Comparison of ENCODE assay signal across 17 cellular contexts in genomic region chr17:76678330-76678729, GRCh38. TPM values are rescaled to one million over a fixed set of nuclear protein-coding genes. Genes with fewer than 3 reads are reported as not detected.
A peak's percentile ranks its signal among the peaks of the same experiment; 100 is the strongest.
DNase-seq lines count a peak whose midpoint lies in the region; ATAC-seq lines count a peak whose summit lies in the region.
"Had no signal": no experiment of that assay in that cellular context is flagged by ENCODE, and none has a peak within 500 bp of the region (broad histone marks: within the 10 kb centered on the region; RNA-seq: fewer than 3 reads in every experiment).

No MANE protein-coding gene starts in this region.

- peak; percentile 70 for DNase-seq in activated CD8-positive, alpha-beta memory T cell treated with anti-CD3 and anti-CD28 coated beads for 24 hours
- no peak for DNase-seq in activated CD8-positive, alpha-beta memory T cell treated with anti-CD3 and anti-CD28 coated beads, Interleukin-2, amount 50 U/mL, for 4 hours
- peak in 24 of 34 experiments; percentile 10 to 59 (median 29) for DNase-seq in T-cell
- DNase-seq in activated naive CD8-positive, alpha-beta T cell treated with anti-CD3 and anti-CD28 coated beads, Interleukin-2, amount 10 ng/mL, durations not matched to agents 7 days and 5 days, result peak; percentile 60
- peak; percentile 36 for DNase-seq in stimulated activated CD8-positive, alpha-beta memory T cell treated with anti-CD3 and anti-CD28 coated beads, Interleukin-4, amount 100 ng/mL, for 48 hours
- no peak for DNase-seq in NCI-H1436 (lab: John Stamatoyannopoulos, UW)
- DNase-seq in NCI-H2107 treated with DMSO at 0.1 percent for 48 hours (lab: John Stamatoyannopoulos, UW; ENCODE audit: unreplicated experiment), result no peak
- DNase-seq: adrenal gland, Calu3, esophagus squamous epithelium, H9, nephron progenitor cell had no signal

- peaks cover 10 to 21% (median 14%) of the 10 kb centered on the region in 3 donors for H3K4me1 Mint-ChIP-seq in T-cell
- H3K4me1 Mint-ChIP-seq in activated naive CD8-positive, alpha-beta T cell treated with anti-CD3 and anti-CD28 coated beads, Interleukin-2, amount 10 ng/mL, durations not matched to agents 7 days and 5 days, result peaks cover 9% of the 10 kb centered on the region
- H3K4me1 Mint-ChIP-seq: WTC11 had no signal

- H3K27ac Mint-ChIP-seq in T-cell, result no peak overlapping the region
- H3K27ac Mint-ChIP-seq in activated naive CD8-positive, alpha-beta T cell treated with anti-CD3 and anti-CD28 coated beads, Interleukin-2, amount 10 ng/mL, durations not matched to agents 7 days and 5 days, result no peak overlapping the region
- H3K27ac Mint-ChIP-seq: H9, nephron progenitor cell, WTC11 had no signal

- no peaks in the 10 kb centered on the region for H3K36me3 Mint-ChIP-seq in T-cell
- H3K36me3 Mint-ChIP-seq in activated naive CD8-positive, alpha-beta T cell treated with anti-CD3 and anti-CD28 coated beads, Interleukin-2, amount 10 ng/mL, durations not matched to agents 7 days and 5 days, result peaks cover 3% of the 10 kb centered on the region

- no peak overlapping the region for H3K4me3 Mint-ChIP-seq in T-cell
- no peak overlapping the region for H3K4me3 Mint-ChIP-seq in activated naive CD8-positive, alpha-beta T cell treated with anti-CD3 and anti-CD28 coated beads, Interleukin-2, amount 10 ng/mL, durations not matched to agents 7 days and 5 days
- H3K4me3 Mint-ChIP-seq: H9, nephron progenitor cell, WTC11 had no signal

- POLR2A ChIA-PET in T-cell (lab: Charles Lee), result no interaction called here
- POLR2A ChIA-PET in activated naive CD8-positive, alpha-beta T cell treated with anti-CD3 and anti-CD28 coated beads, Interleukin-2, amount 10 ng/mL, durations not matched to agents 7 days and 5 days (lab: Charles Lee), result interaction anchor here (0.6 to 1.1 kb wide), 3 partner anchors 20 to 796 kb away, joined by 3 to 5 read pairs (median 3); no protein-coding TSS in a partner anchor

- no peaks in the 10 kb centered on the region for H3K27me3 Mint-ChIP-seq in T-cell
- no peaks in the 10 kb centered on the region for H3K27me3 Mint-ChIP-seq in activated naive CD8-positive, alpha-beta T cell treated with anti-CD3 and anti-CD28 coated beads, Interleukin-2, amount 10 ng/mL, durations not matched to agents 7 days and 5 days

- CTCF ChIA-PET in T-cell (lab: Charles Lee), result no interaction called here

- no peaks in the 10 kb centered on the region for H3K9me3 Mint-ChIP-seq in T-cell
- no peaks in the 10 kb centered on the region for H3K9me3 Mint-ChIP-seq in activated naive CD8-positive, alpha-beta T cell treated with anti-CD3 and anti-CD28 coated beads, Interleukin-2, amount 10 ng/mL, durations not matched to agents 7 days and 5 days
- H3K9me3 Mint-ChIP-seq: H9, nephron progenitor cell had no signal

- ATAC-seq in T-cell (replicated peaks in 1 of 4), result peak; percentile 73 to 90 (median 82)
- ATAC-seq in activated naive CD8-positive, alpha-beta T cell treated with anti-CD3 and anti-CD28 coated beads, Interleukin-2, amount 10 ng/mL, durations not matched to agents 7 days and 5 days (ENCODE audit: low read depth), result peak; percentile 89
- no peak for ATAC-seq in HG03442 (IDR thresholded peaks at IDR 0.05; ENCODE audit: unreplicated experiment)
- ATAC-seq: left lobe of liver, right cardiac atrium, WTC11 had no signal

RNA-seq across cellular contexts. Expression of gene MXRA7, which starts 32.4 kb away (rescaled TPM):
- total RNA-seq in T-cell, result 10 to 100 TPM in 3 of 5 donors, 1 to 10 TPM in 2; 5.9 to 14.7 (median 13.5) TPM
- total RNA-seq in activated naive CD8-positive, alpha-beta T cell treated with anti-CD3 and anti-CD28 coated beads, Interleukin-2, amount 10 ng/mL, durations not matched to agents 7 days and 5 days, result 10 to 100 TPM; 34.4 to 37.2 TPM

RNA-seq across cellular contexts. Expression of gene ST6GALNAC1, which starts 34.8 kb away (rescaled TPM):
- 10 to 100 TPM in 1 of 5 donors, 1 to 10 TPM in 4; 2.6 to 20.5 (median 6.6) TPM for total RNA-seq in T-cell
- total RNA-seq in activated naive CD8-positive, alpha-beta T cell treated with anti-CD3 and anti-CD28 coated beads, Interleukin-2, amount 10 ng/mL, durations not matched to agents 7 days and 5 days, result not detected
- total RNA-seq: A673, H9 had no signal

RNA-seq across cellular contexts. Expression of gene JMJD6, which starts 48.1 kb away (rescaled TPM):
- 100 to 1,000 TPM in 1 of 5 donors, 10 to 100 TPM in 4; 48.7 to 155 (median 56.6) TPM for total RNA-seq in T-cell
- 10 to 100 TPM; 55.0 to 58.9 TPM for total RNA-seq in activated naive CD8-positive, alpha-beta T cell treated with anti-CD3 and anti-CD28 coated beads, Interleukin-2, amount 10 ng/mL, durations not matched to agents 7 days and 5 days

RNA-seq across cellular contexts. Expression of gene METTL23, which starts 48.3 kb away (rescaled TPM):
- total RNA-seq in T-cell, result 10 to 100 TPM; 46.9 to 70.1 (median 60.0) TPM
- total RNA-seq in activated naive CD8-positive, alpha-beta T cell treated with anti-CD3 and anti-CD28 coated beads, Interleukin-2, amount 10 ng/mL, durations not matched to agents 7 days and 5 days, result 10 to 100 TPM; 51.1 to 54.1 TPM

RNA-seq across cellular contexts. Expression of gene SRSF2, which starts 58.8 kb away (rescaled TPM):
- 100 to 1,000 TPM; 349 to 413 (median 382) TPM for total RNA-seq in T-cell
- total RNA-seq in activated naive CD8-positive, alpha-beta T cell treated with anti-CD3 and anti-CD28 coated beads, Interleukin-2, amount 10 ng/mL, durations not matched to agents 7 days and 5 days, result 100 to 1,000 TPM; 376 to 384 TPM

Comparison
In these comparisons a context has a peak if more than half of its experiments do, and no peak if none do; other contexts are left out.
1. DNase-seq: peak in activated CD8-positive, alpha-beta memory T cell treated with anti-CD3 and anti-CD28 coated beads for 24 hours (single experiment), T-cell (24 of 34), activated naive CD8-positive, alpha-beta T cell treated with anti-CD3 and anti-CD28 coated beads, Interleukin-2, amount 10 ng/mL, durations not matched to agents 7 days and 5 days (single experiment) and stimulated activated CD8-positive, alpha-beta memory T cell treated with anti-CD3 and anti-CD28 coated beads, Interleukin-4, amount 100 ng/mL, for 48 hours (single experiment); none in activated CD8-positive, alpha-beta memory T cell treated with anti-CD3 and anti-CD28 coated beads, Interleukin-2, amount 50 U/mL, for 4 hours (single experiment), NCI-H1436 (single experiment) and NCI-H2107 treated with DMSO at 0.1 percent for 48 hours (single experiment).